18 cellular contexts compared by ENCODE assay signal in genomic region chr13:104008571-104009435, GRCh38.
DNase-seq lines count a peak whose midpoint lies in the region; TF ChIP-seq lines count a peak whose summit lies in the region.
"Had no signal": no experiment of that assay in that cellular context is flagged by ENCODE, and none has a peak within 500 bp of the region (broad histone marks: within the 10 kb centered on the region; RNA-seq: fewer than 3 reads in every experiment).

No MANE protein-coding gene starts in this region.

- no peaks in the 10 kb centered on the region for H3K36me3 ChIP-seq in BE2C
- H3K36me3 ChIP-seq: heart right ventricle, MG63, transverse colon had no signal

- no peaks in the 10 kb centered on the region for H3K27me3 ChIP-seq in BE2C
- H3K27me3 ChIP-seq: heart right ventricle, MG63, transverse colon had no signal

- TF ChIP-seq CTCF in BE2C (IDR thresholded peaks at IDR 0.05; ENCODE audit: low read depth, low read length): no peak
- no peak for TF ChIP-seq CTCF in cardiac fibroblast (IDR thresholded peaks at IDR 0.05; ENCODE audit: low read depth, low read length)

- no peaks in the 10 kb centered on the region for H3K9me3 ChIP-seq in BE2C
- H3K9me3 ChIP-seq: heart right ventricle, MG63, transverse colon had no signal

- peak; percentile 20 for DNase-seq in BE2C
- DNase-seq in RPMI8226: peak; percentile 45
- peak; percentile 14 to 65 for DNase-seq in cardiac fibroblast (ENCODE audit: low read depth in 2 of 2)
- DNase-seq in kidney glomerular epithelial cell (lab: John Stamatoyannopoulos, UW): peak; percentile 49
- DNase-seq in activated T-cell treated with anti-CD3 and anti-CD28 coated beads, Interleukin-2, amount 50 U/mL, for 1 hour: no peak
- DNase-seq in cerebellum (ENCODE audit: low spot score): no peak
- DNase-seq in Kasumi-1 (lab: John Stamatoyannopoulos, UW): no peak
- DNase-seq in T1000 (lab: John Stamatoyannopoulos, UW): no peak
- DNase-seq: activated CD4-positive, alpha-beta T cell treated with anti-CD3 and anti-CD28 coated beads for 36 hours; CD8-positive, alpha-beta T cell; H7; heart right ventricle; islet precursor cell; MG63; NCI-H1930; NCI-H526; OCI-M1; transverse colon had no signal

- H3K4me1 ChIP-seq in BE2C: peaks cover 12% of the 10 kb centered on the region
- H3K4me1 ChIP-seq: heart right ventricle, transverse colon had no signal

- H3K4me3 ChIP-seq in BE2C (ENCODE audit: low read depth, low read length) (peak overlapping the region; percentile 36), cardiac fibroblast (replicated peaks in 1 of 2; ENCODE audit: low read depth in 2 of 2, low read length in 2 of 2) (no peak overlapping the region)
- H3K4me3 ChIP-seq: heart right ventricle, MG63, transverse colon had no signal

Comparison
In these comparisons a context has a peak if more than half of its experiments do, and no peak if none do; other contexts are left out.
1. DNase-seq: peak in BE2C (single experiment), RPMI8226 (single experiment), cardiac fibroblast (2 of 2) and kidney glomerular epithelial cell (single experiment); none in activated T-cell treated with anti-CD3 and anti-CD28 coated beads, Interleukin-2, amount 50 U/mL, for 1 hour (single experiment), cerebellum (single experiment), Kasumi-1 (0 of 2) and T1000 (single experiment).